ENCODE assay signal across 20 cellular contexts in the genomic region with DNA sequence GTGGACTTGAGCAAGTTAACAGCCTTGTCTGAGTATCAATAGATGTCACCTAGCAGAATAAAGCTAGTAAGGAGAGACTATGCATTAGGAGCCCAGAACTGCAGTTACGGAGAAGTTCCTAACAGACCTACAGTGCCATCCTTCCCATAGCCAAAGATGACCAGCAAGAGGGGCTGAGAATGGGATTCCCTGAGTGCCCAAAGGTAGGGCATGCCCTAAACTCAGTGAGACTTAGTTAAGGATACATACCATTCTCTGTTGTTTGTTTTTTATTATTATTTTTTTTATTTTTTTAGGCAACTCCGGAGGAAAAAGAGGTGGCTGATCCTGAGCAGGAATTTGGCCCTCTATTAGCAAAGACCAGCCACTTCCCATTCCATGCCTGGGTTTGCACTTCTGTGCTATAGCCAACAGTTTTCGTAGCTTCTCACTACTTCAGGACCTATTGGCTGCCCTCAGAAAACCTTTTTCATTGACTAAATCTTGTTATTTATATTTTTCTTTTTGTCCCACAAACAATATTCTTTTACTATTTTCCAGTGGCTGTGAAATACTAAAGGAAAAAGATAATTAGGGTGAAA. TPM values are rescaled to one million over a fixed set of nuclear protein-coding genes. Genes with fewer than 3 reads are reported as not detected.
A peak's percentile ranks its signal among the peaks of the same experiment; 100 is the strongest.
DNase-seq lines count a peak whose midpoint lies in the region; ATAC-seq, FAIRE-seq and TF ChIP-seq lines count a peak whose summit lies in the region.
"Had no signal": no experiment of that assay in that cellular context is flagged by ENCODE, and none has a peak within 500 bp of the region (broad histone marks: within the 10 kb centered on the region; RNA-seq: fewer than 3 reads in every experiment).

No MANE protein-coding gene starts in this region.

- FAIRE-seq in A549 (lab: Jason Lieb, UNC), result no peak
- FAIRE-seq: HTR-8/SVneo had no signal

- WGBS in A549 (ENCODE audit: missing lambda C conversion rate), result 5% methylated on average over 3 of the region's 3 CpGs

- H3K27ac ChIP-seq in A549, result peak overlapping the region; percentile 90 to 96
- no peak overlapping the region for H3K27ac ChIP-seq in osteoblast (ENCODE audit: low read depth, low read length)
- H3K27ac ChIP-seq: vagina, WERI-Rb-1 had no signal

- H3K27ac Mint-ChIP-seq in immature natural killer cell, result no peak overlapping the region
- H3K27ac Mint-ChIP-seq: activated CD4-positive, alpha-beta memory T cell treated with anti-CD3 and anti-CD28 coated beads, Interleukin-2, amount 10 ng/mL, durations not matched to agents 7 days and 5 days; activated naive CD4-positive, alpha-beta T cell treated with anti-CD3 and anti-CD28 coated beads, Interleukin-2, amount 50 U/mL, for 72 hours; CD4-positive, CD25-positive, alpha-beta regulatory T cell had no signal

- H3K4me3 ChIP-seq in A549 (peak overlapping the region; percentile 21; the same call in 2 of the 3 replicates), LNCaP clone FGC (ENCODE audit: low read depth, low read length) (peak overlapping the region; percentile 12), epithelial cell of proximal tubule (ENCODE audit: low read depth, low read length) (peak overlapping the region; percentile 21), osteoblast (ENCODE audit: insufficient read depth, low read length) (no peak overlapping the region)
- H3K4me3 ChIP-seq: vagina had no signal

- no peaks in the 10 kb centered on the region for H3K4me1 Mint-ChIP-seq in immature natural killer cell
- H3K4me1 Mint-ChIP-seq: CD4-positive, CD25-positive, alpha-beta regulatory T cell had no signal

- TF ChIP-seq EP300 in A549 (IDR thresholded peaks at IDR 0.05), result no peak

- H3K36me3 Mint-ChIP-seq in immature natural killer cell, result no peaks in the 10 kb centered on the region
- H3K36me3 Mint-ChIP-seq: activated naive CD4-positive, alpha-beta T cell treated with anti-CD3 and anti-CD28 coated beads, Interleukin-2, amount 50 U/mL, for 72 hours; brain; CD4-positive, CD25-positive, alpha-beta regulatory T cell had no signal

- no peak overlapping the region for H2AFZ ChIP-seq in osteoblast (ENCODE audit: low read length)

- DNase-seq in A549 (ENCODE audit: low read depth in 1 of 2, low spot score in 1 of 2) (no peak), LNCaP clone FGC (ENCODE audit: low read depth) (no peak), epithelial cell of proximal tubule (ENCODE audit: low read depth) (no peak), osteoblast (ENCODE audit: insufficient read length, low spot score, missing footprints) (no peak), immature natural killer cell (no peak), epidermal melanocyte (ENCODE audit: insufficient read length, low spot score) (no peak)
- DNase-seq: activated CD4-positive, alpha-beta memory T cell treated with anti-CD3 and anti-CD28 coated beads, Interleukin-2, amount 10 ng/mL, durations not matched to agents 7 days and 5 days; activated T-cell treated with anti-CD3 and anti-CD28 coated beads, Interleukin-2, amount 50 U/mL, for 48 hours; CD4-positive, CD25-positive, alpha-beta regulatory T cell; H7; midbrain; NCI-H1694; stimulated activated naive CD4-positive, alpha-beta T cell; WERI-Rb-1 had no signal

- TF ChIP-seq RAD21 in A549 (conservative IDR thresholded peaks at IDR 0.05 in 1 of 2, IDR thresholded peaks at IDR 0.05 in 1 of 2), result no peak

- H3K4me1 ChIP-seq in A549 (peaks cover 93% of the 10 kb centered on the region), osteoblast (ENCODE audit: insufficient read depth, low read length) (peaks cover 32% of the 10 kb centered on the region)

- peaks cover 4% of the 10 kb centered on the region for H3K79me2 ChIP-seq in osteoblast (ENCODE audit: insufficient read depth, low read length)

- POLR2A ChIA-PET in A549 (lab: Yijun Ruan, JAX), result interaction anchor here (0.7 to 1.4 kb wide), 5 partner anchors 48 to 77 kb away, joined by 3 to 12 read pairs (median 6); a partner anchor contains a TSS

- TF ChIP-seq CTCF in A549 (IDR thresholded peaks at IDR 0.05), result no peak
- TF ChIP-seq CTCF in LNCaP clone FGC (IDR thresholded peaks at IDR 0.05; ENCODE audit: control insufficient read depth, extremely low read depth, insufficient read depth), result no peak
- no peak for TF ChIP-seq CTCF in epithelial cell of proximal tubule (conservative IDR thresholded peaks at IDR 0.05; ENCODE audit: low read depth, low read length)
- TF ChIP-seq CTCF in osteoblast (IDR thresholded peaks at IDR 0.05; ENCODE audit: extremely low read depth, low read depth, low read length), result no peak

- TF ChIP-seq POLR2A in A549 (IDR thresholded peaks at IDR 0.05; ENCODE audit: low read length), result no peak

- H3K9me3 ChIP-seq in A549 (no peaks in the 10 kb centered on the region), osteoblast (ENCODE audit: low read depth, low read length) (no peaks in the 10 kb centered on the region)
- H3K9me3 ChIP-seq: vagina had no signal

- ATAC-seq in A549 (peak; percentile 64 to 65; a peak in 5 of 6 replicates), GM18517 (IDR thresholded peaks at IDR 0.05; ENCODE audit: unreplicated experiment) (no peak), HG02884 (IDR thresholded peaks at IDR 0.05; ENCODE audit: unreplicated experiment) (no peak)
- ATAC-seq: activated naive CD4-positive, alpha-beta T cell treated with anti-CD3 and anti-CD28 coated beads, Interleukin-2, amount 50 U/mL, for 72 hours had no signal

- no peak overlapping the region for H3K4me3 Mint-ChIP-seq in immature natural killer cell
- H3K4me3 Mint-ChIP-seq: activated CD4-positive, alpha-beta memory T cell treated with anti-CD3 and anti-CD28 coated beads, Interleukin-2, amount 10 ng/mL, durations not matched to agents 7 days and 5 days; CD4-positive, CD25-positive, alpha-beta regulatory T cell had no signal

- CTCF ChIA-PET in A549 (lab: Yijun Ruan, JAX), result interaction anchor here (1.1 to 7.3 kb wide), 7 partner anchors 9 to 213 kb away, joined by 3 to 37 read pairs (median 4); no protein-coding TSS in a partner anchor

- no peaks in the 10 kb centered on the region for H3K36me3 ChIP-seq in osteoblast (ENCODE audit: insufficient read depth, low read length)
- H3K36me3 ChIP-seq: vagina, WERI-Rb-1 had no signal

- H3K27me3 ChIP-seq in osteoblast (ENCODE audit: insufficient read depth, low read length), result no peaks in the 10 kb centered on the region
- H3K27me3 ChIP-seq: vagina had no signal

- H4K20me1 ChIP-seq in osteoblast (ENCODE audit: insufficient read depth, low read length), result no peaks in the 10 kb centered on the region

- peak overlapping the region; percentile 90 for H3K4me2 ChIP-seq in A549
- H3K4me2 ChIP-seq in osteoblast (ENCODE audit: insufficient read depth, low read length), result peak overlapping the region; percentile 11

- no peaks in the 10 kb centered on the region for H3K27me3 Mint-ChIP-seq in immature natural killer cell (ENCODE audit: low read depth in 3 of 3)

- peaks cover 0 to 1% (median 0%) of the 10 kb centered on the region in 6 donors for H3K9me3 Mint-ChIP-seq in immature natural killer cell
- H3K9me3 Mint-ChIP-seq: activated CD4-positive, alpha-beta memory T cell treated with anti-CD3 and anti-CD28 coated beads, Interleukin-2, amount 10 ng/mL, durations not matched to agents 7 days and 5 days; activated naive CD4-positive, alpha-beta T cell treated with anti-CD3 and anti-CD28 coated beads, Interleukin-2, amount 50 U/mL, for 72 hours; brain; CD4-positive, CD25-positive, alpha-beta regulatory T cell had no signal

TF ChIP-seq in A549, 52 proteins besides CTCF, POLR2A, EP300 and RAD21:
- TF ChIP-seq MAZ (IDR thresholded peaks at IDR 0.05; ENCODE audit: borderline replicate concordance, low read depth, low read length), result no peak
- TF ChIP-seq RNF2 (IDR thresholded peaks at IDR 0.05; ENCODE audit: borderline replicate concordance, low read depth), result no peak
- TF ChIP-seq, protein P1, sequence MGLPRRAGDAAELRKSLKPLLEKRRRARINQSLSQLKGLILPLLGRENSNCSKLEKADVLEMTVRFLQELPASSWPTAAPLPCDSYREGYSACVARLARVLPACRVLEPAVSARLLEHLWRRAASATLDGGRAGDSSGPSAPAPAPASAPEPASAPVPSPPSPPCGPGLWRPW (IDR thresholded peaks at IDR 0.05), result no peak
- no peak for TF ChIP-seq ZFP36 (IDR thresholded peaks at IDR 0.05; ENCODE audit: borderline replicate concordance, partially characterized antibody)
- TF ChIP-seq EHF (CRISPR knock-in tag; IDR thresholded peaks at IDR 0.05), result peak; percentile 32; the same call in 1 of the 2 replicates
- peak; percentile 50; the same call in 1 of the 2 replicates for TF ChIP-seq FOSB (CRISPR knock-in tag; IDR thresholded peaks at IDR 0.05)
- no peak for TF ChIP-seq CHD2 (IDR thresholded peaks at IDR 0.05; ENCODE audit: low read length, partially characterized antibody)
- TF ChIP-seq PHF8 (IDR thresholded peaks at IDR 0.05; ENCODE audit: borderline replicate concordance, low read depth), result no peak
- no peak for TF ChIP-seq MAFK (IDR thresholded peaks at IDR 0.05; ENCODE audit: partially characterized antibody)
- no peak for TF ChIP-seq FOXS1 (CRISPR knock-in tag; IDR thresholded peaks at IDR 0.05)
- TF ChIP-seq TP53 (CRISPR knock-in tag; IDR thresholded peaks at IDR 0.05), result no peak
- no peak for TF ChIP-seq ZNF302 (CRISPR knock-in tag; IDR thresholded peaks at IDR 0.05)
- no peak for TF ChIP-seq HOXB5 (CRISPR knock-in tag; IDR thresholded peaks at IDR 0.05)

RNA-seq across cellular contexts. Expression of a gene that starts 33.3 kb away (rescaled TPM):
- polyA plus RNA-seq in A549 (2011; rRNA removed), result 33.1 and 35.9 TPM in 2 replicates
- polyA plus RNA-seq in A549 (2012; cell fraction: cytosol; rRNA removed), result 20.9 and 23.7 TPM in 2 replicates
- polyA plus RNA-seq in A549 (2012; cell fraction: nucleus; rRNA removed), result 12.1 and 13.2 TPM in 2 replicates
- 31.4 to 32.0 TPM (median 31.6 TPM) in 3 replicates for polyA plus RNA-seq in A549 (2017; fragmentation: RNase III; extraction: RNeasy Plus Mini Kit Qiagen cat#74134 plus additional on column Dnase treatment)
- polyA minus RNA-seq in A549 (2011; rRNA and poly(A)+ RNA removed), result 6.8 and 7.7 TPM in 2 replicates
- total RNA-seq in epithelial cell of proximal tubule, result 5.7 and 8.0 TPM in 2 replicates
- total RNA-seq in osteoblast, result 3.6 and 5.9 TPM in 2 replicates
- polyA plus RNA-seq in immature natural killer cell, result 1 to 10 TPM; 1.3 to 1.6 (median 1.4) TPM

Comparison
In these comparisons a context has a peak if more than half of its experiments do, and no peak if none do; other contexts are left out.
1. ATAC-seq: peak in A549 (2 of 2); none in GM18517 (single experiment) and HG02884 (single experiment).